22 cellular contexts compared by ENCODE assay signal in the genomic region with DNA sequence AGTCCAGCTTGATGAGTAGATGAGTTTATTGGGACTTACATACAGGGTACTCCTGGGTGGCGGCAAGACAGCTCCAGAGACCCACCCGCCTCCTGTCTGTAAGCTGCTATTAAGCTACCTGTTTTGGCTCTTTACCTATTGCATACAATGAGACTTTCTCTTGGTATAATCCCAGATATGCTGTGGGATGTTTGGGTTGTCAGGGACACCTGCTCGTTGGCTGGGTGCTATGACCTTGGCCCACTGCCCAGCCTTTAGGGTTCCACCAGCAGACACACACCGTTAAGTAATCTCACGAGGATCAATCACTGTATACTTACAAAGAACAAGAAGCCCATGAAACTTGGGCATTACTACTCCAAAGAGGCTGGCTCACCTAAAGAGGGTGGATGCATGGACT.
"Had no signal": no experiment of that assay in that cellular context is flagged by ENCODE, and none has a peak within 500 bp of the region (broad histone marks: within the 10 kb centered on the region; RNA-seq: fewer than 3 reads in every experiment).

No MANE protein-coding gene starts in this region.

- H3K4me3 ChIP-seq: dorsolateral prefrontal cortex, esophagus muscularis mucosa, gastrocnemius medialis, heart right ventricle, right atrium auricular region, stomach, thoracic aorta, transverse colon had no signal

- ATAC-seq: gastrocnemius medialis; heart right ventricle; left lobe of liver; naive thymus-derived CD8-positive, alpha-beta T cell had no signal

- H3K27ac ChIP-seq: dorsolateral prefrontal cortex, esophagus muscularis mucosa, gastrocnemius medialis, heart right ventricle, neutrophil, right atrium auricular region, stomach, thoracic aorta, transverse colon had no signal

- H3K9me3 Mint-ChIP-seq: naive thymus-derived CD8-positive, alpha-beta T cell had no signal

- H3K36me3 Mint-ChIP-seq: naive thymus-derived CD8-positive, alpha-beta T cell had no signal

- H3K4me1 ChIP-seq: gastrocnemius medialis, heart right ventricle, right atrium auricular region, stomach, transverse colon had no signal

- H3K4me3 Mint-ChIP-seq: naive thymus-derived CD8-positive, alpha-beta T cell had no signal

- H3K27me3 ChIP-seq: gastrocnemius medialis, right atrium auricular region had no signal

- H3K27ac Mint-ChIP-seq: naive thymus-derived CD8-positive, alpha-beta T cell had no signal

- FAIRE-seq: endometrium, islet of Langerhans, small intestine had no signal

- H3K4me1 Mint-ChIP-seq: naive thymus-derived CD8-positive, alpha-beta T cell had no signal

- H3K9me3 ChIP-seq: gastrocnemius medialis, neutrophil, stomach, thoracic aorta, transverse colon had no signal

- DNase-seq: cortex of kidney; dorsolateral prefrontal cortex; effector memory CD4-positive, alpha-beta T cell; gastrocnemius medialis; heart right ventricle; hypothalamus; kidney glomerular epithelial cell; mammary epithelial cell; naive thymus-derived CD8-positive, alpha-beta T cell; small intestine; stimulated activated CD4-positive, alpha-beta T cell treated with anti-CD3 and anti-CD28 coated beads, Interleukin-12 subunit alpha, Interleukin-12 subunit beta, amount 100 ng/mL, for 4 hours; stimulated activated naive CD4-positive, alpha-beta T cell; stomach; substantia nigra; transverse colon had no signal

- H3K36me3 ChIP-seq: esophagus muscularis mucosa, gastrocnemius medialis, heart right ventricle, neutrophil, right atrium auricular region, stomach, thoracic aorta, transverse colon had no signal
